In the genomic region with DNA sequence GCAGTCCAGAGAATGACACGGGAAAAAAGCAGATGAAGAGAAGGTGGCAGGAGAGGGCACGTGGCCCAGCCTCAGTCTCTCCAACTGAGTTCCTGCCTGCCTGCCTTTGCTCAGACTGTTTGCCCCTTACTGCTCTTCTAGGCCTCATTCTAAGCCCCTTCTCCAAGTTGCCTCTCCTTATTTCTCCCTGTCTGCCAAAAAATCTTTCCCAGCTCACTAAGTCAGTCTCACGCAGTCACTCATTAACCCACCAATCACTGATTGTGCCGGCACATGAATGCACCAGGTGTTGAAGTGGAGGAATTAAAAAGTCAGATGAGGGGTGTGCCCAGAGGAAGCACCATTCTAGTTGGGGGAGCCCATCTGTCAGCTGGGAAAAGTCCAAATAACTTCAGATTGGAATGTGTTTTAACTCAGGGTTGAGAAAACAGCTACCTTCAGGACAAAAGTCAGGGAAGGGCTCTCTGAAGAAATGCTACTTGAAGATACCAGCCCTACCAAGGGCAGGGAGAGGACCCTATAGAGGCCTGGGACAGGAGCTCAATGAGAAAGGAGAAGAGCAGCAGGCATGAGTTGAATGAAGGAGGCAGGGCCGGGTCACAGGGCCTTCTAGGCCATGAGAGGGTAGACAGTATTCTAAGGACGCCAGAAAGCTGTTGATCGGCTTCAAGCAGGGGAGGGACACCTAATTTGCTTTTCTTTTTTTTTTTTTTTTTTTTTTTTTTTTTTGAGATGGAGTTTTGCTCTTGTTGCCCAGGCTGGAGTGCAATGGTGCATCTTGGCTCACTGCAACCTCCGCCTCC, we compare ENCODE assay signal across 10 cellular contexts. TPM values are rescaled to one million over a fixed set of nuclear protein-coding genes. Genes with fewer than 3 reads are reported as not detected.
DNase-seq lines count a peak whose midpoint lies in the region; ATAC-seq and TF ChIP-seq lines count a peak whose summit lies in the region.
"Had no signal": no experiment of that assay in that cellular context is flagged by ENCODE, and none has a peak within 500 bp of the region (broad histone marks: within the 10 kb centered on the region; RNA-seq: fewer than 3 reads in every experiment).

No MANE protein-coding gene starts in this region.

- peaks cover 90% of the 10 kb centered on the region for H3K36me3 ChIP-seq in CD4-positive, alpha-beta memory T cell (ENCODE audit: insufficient read depth, low read length)
- H3K36me3 ChIP-seq in body of pancreas (replicated peaks in 1 of 2; ENCODE audit: insufficient read depth in 1 of 2, low read depth in 2 of 2): no peaks in the 10 kb centered on the region

- H3K4me1 Mint-ChIP-seq in CD4-positive, alpha-beta memory T cell: peaks cover 88 to 100% (median 96%) of the 10 kb centered on the region in 4 donors
- H3K4me1 Mint-ChIP-seq in nephron: peaks cover 66% of the 10 kb centered on the region

- no peaks in the 10 kb centered on the region for H3K27me3 Mint-ChIP-seq in CD4-positive, alpha-beta memory T cell
- H3K27me3 Mint-ChIP-seq in nephron (ENCODE audit: low read depth): peaks cover 12% of the 10 kb centered on the region

- H3K9me3 ChIP-seq in CD4-positive, alpha-beta memory T cell (ENCODE audit: control insufficient read depth in 1 of 2, low read length in 2 of 2): no peaks in the 10 kb centered on the region
- H3K9me3 ChIP-seq in body of pancreas: no peaks in the 10 kb centered on the region

- no peak for TF ChIP-seq POLR2A in body of pancreas (IDR thresholded peaks at IDR 0.05)

- H3K27ac Mint-ChIP-seq in CD4-positive, alpha-beta memory T cell: peak overlapping the region; percentile 92 to 100 (median 98)
- peak overlapping the region; percentile 92 to 97 (median 94) for H3K27ac Mint-ChIP-seq in nephron

- POLR2A ChIA-PET in CD4-positive, alpha-beta memory T cell (lab: Charles Lee; ENCODE audit: partially characterized antibody): interaction anchor here (0.7 to 18.6 kb wide), 9 partner anchors 7 to 688 kb away, joined by 3 to 1762 read pairs (median 21); a partner anchor contains a TSS

- peak overlapping the region; percentile 97 for H3K27ac ChIP-seq in CD4-positive, alpha-beta memory T cell (ENCODE audit: low read depth, low read length)
- H3K27ac ChIP-seq in body of pancreas: no peak overlapping the region

- DNase-seq in CD4-positive, alpha-beta memory T cell: peak in 3 of 5 donors; percentile 33 to 50 (median 36)
- DNase-seq in NCI-H524 (lab: John Stamatoyannopoulos, UW) (peak; percentile 90), body of pancreas (peak in 2 of 4 donors; percentile 37 to 42), foreskin fibroblast (no peak), OCI-M1 (lab: John Stamatoyannopoulos, UW) (no peak)
- no peak for DNase-seq in activated CD4-positive, CD25-positive, alpha-beta regulatory T cell treated with anti-CD3 and anti-CD28 coated beads, Interleukin-2, amount 50 U/mL, for 72 hours
- DNase-seq: Calu3, SIG-M5 had no signal

- peaks cover 99% of the 10 kb centered on the region for H3K4me1 ChIP-seq in CD4-positive, alpha-beta memory T cell (ENCODE audit: insufficient read depth, low read length)
- peaks cover 14% of the 10 kb centered on the region for H3K4me1 ChIP-seq in body of pancreas

- H3K9me3 Mint-ChIP-seq in CD4-positive, alpha-beta memory T cell: peaks cover 0 to 1% (median 0%) of the 10 kb centered on the region in 8 donors
- no peaks in the 10 kb centered on the region for H3K9me3 Mint-ChIP-seq in nephron

- H3K4me3 ChIP-seq in CD4-positive, alpha-beta memory T cell (ENCODE audit: low read length in 2 of 2): peak overlapping the region; percentile 3 to 17
- H3K4me3 ChIP-seq in body of pancreas (no peak overlapping the region), foreskin fibroblast (ENCODE audit: low read depth in 1 of 2, low read length in 2 of 2) (no peak overlapping the region)

- CTCF ChIA-PET in CD4-positive, alpha-beta memory T cell (lab: Charles Lee; ENCODE audit: partially characterized antibody): interaction anchor here (1.1 to 6.2 kb wide), 9 partner anchors 8 to 907 kb away, joined by 3 to 81 read pairs (median 29); no protein-coding TSS in a partner anchor

- peak overlapping the region; percentile 79 to 91 (median 83) for H3K4me3 Mint-ChIP-seq in CD4-positive, alpha-beta memory T cell
- H3K4me3 Mint-ChIP-seq in nephron: peak overlapping the region in 1 of 3 experiments; percentile 11

- intact Hi-C loops in CD4-positive, alpha-beta memory T cell (cut with micrococcal nuclease): no loop called here
- intact Hi-C loops in body of pancreas (cut with DNase I): no loop called here

- no peaks in the 10 kb centered on the region for H3K27me3 ChIP-seq in CD4-positive, alpha-beta memory T cell (ENCODE audit: insufficient read depth, low read length)
- H3K27me3 ChIP-seq in body of pancreas: no peaks in the 10 kb centered on the region

- WGBS in body of pancreas, 2 donors: 43 to 54% methylated on average over 7 to 8 of the region's 8 CpGs

- TF ChIP-seq CTCF in body of pancreas (IDR thresholded peaks at IDR 0.05) (no peak), nephron (IDR thresholded peaks at IDR 0.05; ENCODE audit: unreplicated experiment in 3 of 3) (no peak), foreskin fibroblast (IDR thresholded peaks at IDR 0.05; ENCODE audit: low read depth, low read length) (no peak)

- ATAC-seq in body of pancreas (peak; percentile 64), HG03442 (IDR thresholded peaks at IDR 0.05; ENCODE audit: unreplicated experiment) (no peak)

- peaks cover 95% of the 10 kb centered on the region in 2 donors for H3K36me3 Mint-ChIP-seq in CD4-positive, alpha-beta memory T cell
- no peaks in the 10 kb centered on the region for H3K36me3 Mint-ChIP-seq in nephron (ENCODE audit: low read depth)

RNA-seq across cellular contexts. Expression of a gene that starts 40.9 kb away (rescaled TPM):
- 100 to 1,000 TPM; 110 to 124 TPM for total RNA-seq in CD4-positive, alpha-beta memory T cell
- polyA plus RNA-seq in CD4-positive, alpha-beta memory T cell: 100 to 1,000 TPM; 602 to 735 TPM
- total RNA-seq in body of pancreas: 100 to 1,000 TPM in 1 of 2 donors, 10 to 100 TPM in 1; 91.3 to 104 TPM

RNA-seq across cellular contexts. Expression of a gene that starts 50.0 kb away (rescaled TPM):
- total RNA-seq in CD4-positive, alpha-beta memory T cell: 10 to 100 TPM; 18.8 to 22.4 TPM
- polyA plus RNA-seq in CD4-positive, alpha-beta memory T cell: 10 to 100 TPM in 1 of 2 donors, 1 to 10 TPM in 1; 6.2 to 12.9 TPM
- 10 to 100 TPM; 11.9 to 28.3 TPM for total RNA-seq in body of pancreas

Comparison
In these comparisons a context has a peak if more than half of its experiments do, and no peak if none do; other contexts are left out.
1. DNase-seq: peak in CD4-positive, alpha-beta memory T cell (3 of 5) and NCI-H524 (2 of 2); none in foreskin fibroblast (0 of 2), OCI-M1 (single experiment) and activated CD4-positive, CD25-positive, alpha-beta regulatory T cell treated with anti-CD3 and anti-CD28 coated beads, Interleukin-2, amount 50 U/mL, for 72 hours (single experiment).
2. H3K4me3 ChIP-seq: peak in CD4-positive, alpha-beta memory T cell (2 of 2); none in body of pancreas (0 of 2) and foreskin fibroblast (0 of 2).